In genomic region chr2:50582164-50582563, GRCh38 we compare ENCODE assay signal across 20 cellular contexts.
DNase-seq lines count a peak whose midpoint lies in the region; ATAC-seq lines count a peak whose summit lies in the region.
"Had no signal": no experiment of that assay in that cellular context is flagged by ENCODE, and none has a peak within 500 bp of the region (broad histone marks: within the 10 kb centered on the region; RNA-seq: fewer than 3 reads in every experiment).

No MANE protein-coding gene starts in this region.

- DNase-seq in COLO668 (lab: John Stamatoyannopoulos, UW; ENCODE audit: unreplicated experiment) (peak; percentile 72), DMS53 treated with DMSO at 0.1 percent for 48 hours (lab: John Stamatoyannopoulos, UW; ENCODE audit: unreplicated experiment) (peak; percentile 4), NCI-H2081 (lab: John Stamatoyannopoulos, UW) (peak; percentile 64 to 79), RPMI8226 (peak; percentile 72), cortex of kidney (lab: John Stamatoyannopoulos, UW) (no peak), SIG-M5 treated with dmso at 0.1 percent for 504 hours (lab: John Stamatoyannopoulos, UW; ENCODE audit: unreplicated experiment) (no peak), NCI-H1048 (lab: John Stamatoyannopoulos, UW) (no peak)
- DNase-seq: activated CD4-positive, alpha-beta T cell treated with anti-CD3 and anti-CD28 coated beads, Interleukin-2, amount 10 ng/mL, durations not matched to agents 7 days and 5 days; CD4-positive, alpha-beta T cell; effector memory CD8-positive, alpha-beta T cell; esophagus squamous epithelium; kidney glomerular epithelial cell; MG63; NCI-H2227 treated with DMSO at 0.1 percent for 48 hours; Right ventricle myocardium superior; stimulated activated CD4-positive, alpha-beta T cell treated with anti-CD3 and anti-CD28 coated beads, Interleukin-4, amount 100 ng/mL, for 4 hours; stimulated activated naive CD8-positive, alpha-beta T cell treated with anti-CD3 and anti-CD28 coated beads, Interleukin-15, amount 100 ng/mL, for 72 hours; trophoblast cell had no signal

- ATAC-seq in GM21515 (IDR thresholded peaks at IDR 0.05; ENCODE audit: unreplicated experiment), result no peak
- ATAC-seq: activated T-helper 17 cell treated with anti-CD3 and anti-CD28 coated beads, Interleukin-2, amount 50 U/mL, for 72 hours; effector memory CD8-positive, alpha-beta T cell; stimulated activated naive CD8-positive, alpha-beta T cell treated with anti-CD3 and anti-CD28 coated beads, Interleukin-15, amount 100 ng/mL, for 72 hours had no signal

Comparison
In these comparisons a context has a peak if more than half of its experiments do, and no peak if none do; other contexts are left out.
1. DNase-seq: peak in COLO668 (single experiment), DMS53 treated with DMSO at 0.1 percent for 48 hours (single experiment), NCI-H2081 (2 of 2) and RPMI8226 (single experiment); none in cortex of kidney (single experiment), SIG-M5 treated with dmso at 0.1 percent for 504 hours (single experiment) and NCI-H1048 (single experiment).